1 cellular context compared by ENCODE assay signal in genomic region chr4:143225167-143225566, GRCh38.
A peak's percentile ranks its signal among the peaks of the same experiment; 100 is the strongest.
TF ChIP-seq lines count a peak whose summit lies in the region.

No MANE protein-coding gene starts in this region.

TF ChIP-seq in HepG2, 621 proteins besides CTCF, POLR2A, EP300 and RAD21 (continued from another document and continues in another):
- TF ChIP-seq ZNF784 (CRISPR knock-in tag; IDR thresholded peaks at IDR 0.05; ENCODE audit: borderline replicate concordance): no peak
- peak; percentile 94 for TF ChIP-seq ZNF362 (CRISPR knock-in tag; IDR thresholded peaks at IDR 0.05; ENCODE audit: borderline replicate concordance)
- peak; percentile 98 for TF ChIP-seq HNF4G (IDR thresholded peaks at IDR 0.05; ENCODE audit: borderline replicate concordance, low read depth, low read length)
- TF ChIP-seq HNF4G (CRISPR knock-in tag; IDR thresholded peaks at IDR 0.05; ENCODE audit: borderline replicate concordance, low read depth): peak; percentile 85
- TF ChIP-seq NCOR1 (IDR thresholded peaks at IDR 0.05; ENCODE audit: borderline replicate concordance, low read length): peak; percentile 73; the same call in 1 of the 2 replicates
- TF ChIP-seq SPEN (CRISPR knock-in tag; IDR thresholded peaks at IDR 0.05; ENCODE audit: low read depth): peak; percentile 43; the same call in 1 of the 2 replicates
- TF ChIP-seq CAMTA2 (CRISPR knock-in tag; IDR thresholded peaks at IDR 0.05; ENCODE audit: borderline replicate concordance): no peak
- no peak for TF ChIP-seq XBP1 (CRISPR knock-in tag; IDR thresholded peaks at IDR 0.05)
- TF ChIP-seq NR2F1 (CRISPR knock-in tag; IDR thresholded peaks at IDR 0.05): peak; percentile 65 to 86
- TF ChIP-seq ZHX1 (CRISPR knock-in tag; IDR thresholded peaks at IDR 0.05; ENCODE audit: low read depth): no peak
- no peak for TF ChIP-seq ZNF18 (CRISPR knock-in tag; IDR thresholded peaks at IDR 0.05; ENCODE audit: insufficient replicate concordance)
- no peak for TF ChIP-seq SALL2 (CRISPR knock-in tag; IDR thresholded peaks at IDR 0.05)
- no peak for TF ChIP-seq ZNF33A (CRISPR knock-in tag; IDR thresholded peaks at IDR 0.05; ENCODE audit: borderline replicate concordance)
- TF ChIP-seq SNRNP70 (IDR thresholded peaks at IDR 0.05; ENCODE audit: low read depth, low read length): no peak
- peak; percentile 92 for TF ChIP-seq ZNF331 (CRISPR knock-in tag; IDR thresholded peaks at IDR 0.05)
- TF ChIP-seq ETV5 (CRISPR knock-in tag; IDR thresholded peaks at IDR 0.05; ENCODE audit: borderline replicate concordance): peak; percentile 57; the same call in 1 of the 2 replicates
- peak; percentile 64; the same call in 1 of the 2 replicates for TF ChIP-seq PHF21A (CRISPR knock-in tag; IDR thresholded peaks at IDR 0.05)
- peak; percentile 56; the same call in 1 of the 2 replicates for TF ChIP-seq NR2C2 (CRISPR knock-in tag; IDR thresholded peaks at IDR 0.05; ENCODE audit: borderline replicate concordance)
- no peak for TF ChIP-seq CENPBD1 (CRISPR knock-in tag; IDR thresholded peaks at IDR 0.05; ENCODE audit: borderline replicate concordance, low read depth)
- TF ChIP-seq ATF3 (CRISPR knock-in tag; IDR thresholded peaks at IDR 0.05): peak; percentile 97
- 0 out of 2 replicates have a peak, but pooled peaks have one; percentile 14 for TF ChIP-seq DRAP1 (CRISPR knock-in tag; IDR thresholded peaks at IDR 0.05)
- TF ChIP-seq ZNF234 (CRISPR knock-in tag; conservative IDR thresholded peaks at IDR 0.05): no peak
- no peak for TF ChIP-seq ZNF451 (CRISPR knock-in tag; IDR thresholded peaks at IDR 0.05)
- TF ChIP-seq ZNF605 (CRISPR knock-in tag; IDR thresholded peaks at IDR 0.05): peak; percentile 40; the same call in 1 of the 2 replicates
- peak; percentile 48; the same call in 1 of the 2 replicates for TF ChIP-seq ZBTB33 (CRISPR knock-in tag; IDR thresholded peaks at IDR 0.05)
- no peak for TF ChIP-seq ELK4 (CRISPR knock-in tag; IDR thresholded peaks at IDR 0.05; ENCODE audit: borderline replicate concordance)
- TF ChIP-seq NAIF1 (CRISPR knock-in tag; IDR thresholded peaks at IDR 0.05; ENCODE audit: borderline replicate concordance): peak; percentile 72; the same call in 1 of the 2 replicates
- no peak for TF ChIP-seq TOPORS (CRISPR knock-in tag; IDR thresholded peaks at IDR 0.05)
- no peak for TF ChIP-seq ZNF562 (CRISPR knock-in tag; IDR thresholded peaks at IDR 0.05; ENCODE audit: borderline replicate concordance)
- TF ChIP-seq RFX1 (IDR thresholded peaks at IDR 0.05): no peak
- no peak for TF ChIP-seq ZKSCAN1 (IDR thresholded peaks at IDR 0.05; ENCODE audit: low read length)
- peak; percentile 79; the same call in 1 of the 2 replicates for TF ChIP-seq REPIN1 (CRISPR knock-in tag; IDR thresholded peaks at IDR 0.05; ENCODE audit: borderline replicate concordance, low read depth)
- TF ChIP-seq ZNF512 (CRISPR knock-in tag; IDR thresholded peaks at IDR 0.05): no peak
- no peak for TF ChIP-seq TCF7L2 (IDR thresholded peaks at IDR 0.05; ENCODE audit: low read depth, low read length)
- TF ChIP-seq EZH2 (conservative IDR thresholded peaks at IDR 0.05; ENCODE audit: low read depth, low read length): no peak
- TF ChIP-seq ZNF549 (CRISPR knock-in tag; IDR thresholded peaks at IDR 0.05): no peak
- peak; percentile 48; the same call in 1 of the 2 replicates for TF ChIP-seq ZNF792 (CRISPR knock-in tag; IDR thresholded peaks at IDR 0.05)
- no peak for TF ChIP-seq MXD3 (CRISPR knock-in tag; IDR thresholded peaks at IDR 0.05)
- peak; percentile 100 for TF ChIP-seq ZNF12 (CRISPR knock-in tag; IDR thresholded peaks at IDR 0.05)
- no peak for TF ChIP-seq ZC3H13 (CRISPR knock-in tag; IDR thresholded peaks at IDR 0.05)
- TF ChIP-seq UBTF (CRISPR knock-in tag; IDR thresholded peaks at IDR 0.05): no peak
- no peak for TF ChIP-seq XRCC5 (optimal IDR thresholded peaks at IDR 0.05; ENCODE audit: low read length)
- TF ChIP-seq ZNF251 (CRISPR knock-in tag; IDR thresholded peaks at IDR 0.05): no peak
- no peak; the same call in 1 of the 2 replicates for TF ChIP-seq MBD4 (IDR thresholded peaks at IDR 0.05; ENCODE audit: borderline replicate concordance, low read length)
- TF ChIP-seq ZNF546 (CRISPR knock-in tag; conservative IDR thresholded peaks at IDR 0.05): no peak
- TF ChIP-seq SALL1 (CRISPR knock-in tag; IDR thresholded peaks at IDR 0.05): peak; percentile 76; the same call in 1 of the 2 replicates
- TF ChIP-seq CREB1 (IDR thresholded peaks at IDR 0.05): peak; percentile 39
- TF ChIP-seq CREB1 (CRISPR knock-in tag; IDR thresholded peaks at IDR 0.05): peak; percentile 59
- TF ChIP-seq MTF2 (CRISPR knock-in tag; IDR thresholded peaks at IDR 0.05; ENCODE audit: borderline replicate concordance): no peak
- TF ChIP-seq KDM3A (CRISPR knock-in tag; IDR thresholded peaks at IDR 0.05; ENCODE audit: low read depth): no peak; the same call in 1 of the 2 replicates
- TF ChIP-seq DBP (CRISPR knock-in tag; IDR thresholded peaks at IDR 0.05; ENCODE audit: not compliant biosample characterization): no peak
- peak; percentile 48 for TF ChIP-seq ASH2L (IDR thresholded peaks at IDR 0.05; ENCODE audit: insufficient read length, low read depth, low read length)
- TF ChIP-seq ZSCAN25 (CRISPR knock-in tag; IDR thresholded peaks at IDR 0.05): no peak
- no peak for TF ChIP-seq ZNF180 (CRISPR knock-in tag; IDR thresholded peaks at IDR 0.05; ENCODE audit: borderline replicate concordance, low read depth)
